ENCODE assay signal across 18 cellular contexts in the genomic region with DNA sequence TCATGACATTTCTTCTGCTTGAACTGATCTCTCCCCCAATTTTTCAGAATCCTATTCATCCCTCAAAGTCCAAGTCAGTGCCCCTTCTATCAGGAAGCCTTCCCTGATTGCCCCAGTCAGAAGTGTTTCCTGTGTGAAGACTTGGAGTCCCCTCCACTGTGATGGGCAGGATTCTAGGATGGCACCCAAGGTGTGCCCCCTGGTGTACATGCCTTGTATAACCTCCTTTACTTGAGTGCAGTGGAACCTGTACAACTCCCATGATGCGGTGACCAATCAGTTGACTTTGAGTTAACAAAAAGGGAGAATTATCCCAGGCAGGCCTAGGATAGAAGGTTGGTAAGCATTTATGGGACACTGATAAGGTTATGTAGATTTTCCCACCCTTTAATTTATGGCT. TPM values are rescaled to one million over a fixed set of nuclear protein-coding genes. Genes with fewer than 3 reads are reported as not detected.
DNase-seq lines count a peak whose midpoint lies in the region; ATAC-seq, FAIRE-seq and TF ChIP-seq lines count a peak whose summit lies in the region.
"Had no signal": no experiment of that assay in that cellular context is flagged by ENCODE, and none has a peak within 500 bp of the region (broad histone marks: within the 10 kb centered on the region; RNA-seq: fewer than 3 reads in every experiment).

No MANE protein-coding gene starts in this region.

- H2AFZ ChIP-seq in Loucy (ENCODE audit: low read length) = no peak overlapping the region
- H2AFZ ChIP-seq in H1 (ENCODE audit: low read length) = no peak overlapping the region

- peak; percentile 11 for DNase-seq in activated CD4-positive, alpha-beta T cell treated with anti-CD3 and anti-CD28 coated beads for 48 hours
- DNase-seq in activated CD4-positive, alpha-beta T cell treated with anti-CD3 and anti-CD28 coated beads, Interleukin-2, amount 10 ng/mL, durations not matched to agents 7 days and 5 days = no peak
- DNase-seq in H1 (ENCODE audit: low read depth in 1 of 2, low spot score in 2 of 2) = peak in 1 of 2 experiments; percentile 71
- DNase-seq in stimulated activated naive B cell treated with anti-CD40 and anti-IgM and Interleukin-4, amounts not matched to agents 10 μg/mL and 1 μg/mL and 100 μg/mL, for 72 hours = no peak
- no peak for DNase-seq in adrenal gland
- DNase-seq in left ventricle myocardium inferior = no peak
- DNase-seq: activated CD4-positive, alpha-beta T cell treated with anti-CD3 and anti-CD28 coated beads for 1 hour; activated gamma-delta T cell; foreskin keratinocyte; left ventricle myocardium superior; MM.1S; NCI-H510A; stimulated activated naive CD4-positive, alpha-beta T cell had no signal

- no peak overlapping the region for H3K4ac ChIP-seq in H1 (replicated peaks; ENCODE audit: insufficient read length, low read depth, low read length)

- H4K91ac ChIP-seq in H1 (replicated peaks; ENCODE audit: insufficient read length, low read length) = no peak overlapping the region

- H3K9me3 Mint-ChIP-seq in activated CD4-positive, alpha-beta T cell treated with anti-CD3 and anti-CD28 coated beads, Interleukin-2, amount 10 ng/mL, durations not matched to agents 7 days and 5 days = no peaks in the 10 kb centered on the region
- H3K9me3 Mint-ChIP-seq in stimulated activated naive B cell treated with anti-CD40 and anti-IgM and Interleukin-4, amounts not matched to agents 10 μg/mL and 1 μg/mL and 100 μg/mL, for 72 hours = no peaks in the 10 kb centered on the region
- H3K9me3 Mint-ChIP-seq: central memory CD8-positive, alpha-beta T cell had no signal

- TF ChIP-seq EP300 in H1 (IDR thresholded peaks at IDR 0.05; ENCODE audit: borderline replicate concordance in 1 of 2, low read depth in 2 of 2, low read length in 2 of 2) = no peak

- H3K79me1 ChIP-seq in H1 (ENCODE audit: low read depth, low read length) = no peaks in the 10 kb centered on the region

- H3K23ac ChIP-seq in H1 (ENCODE audit: insufficient read length) = no peak overlapping the region

- H3K79me2 ChIP-seq in Loucy (ENCODE audit: insufficient read depth, low read length) (no peaks in the 10 kb centered on the region), H1 (ENCODE audit: control insufficient read depth in 1 of 2, insufficient read depth in 2 of 2, low read length in 2 of 2) (no peaks in the 10 kb centered on the region)

- H3K27ac ChIP-seq in H1 (ENCODE audit: low read depth, low read length) (no peak overlapping the region), adrenal gland (no peak overlapping the region), left ventricle myocardium inferior (replicated peaks) (no peak overlapping the region)
- H3K27ac ChIP-seq: foreskin keratinocyte, SJSA1 had no signal

- no peak overlapping the region for H2BK120ac ChIP-seq in H1 (replicated peaks; ENCODE audit: low read depth, low read length)

- no peaks in the 10 kb centered on the region for H3K4me1 Mint-ChIP-seq in activated CD4-positive, alpha-beta T cell treated with anti-CD3 and anti-CD28 coated beads, Interleukin-2, amount 10 ng/mL, durations not matched to agents 7 days and 5 days
- no peaks in the 10 kb centered on the region for H3K4me1 Mint-ChIP-seq in stimulated activated naive B cell treated with anti-CD40 and anti-IgM and Interleukin-4, amounts not matched to agents 10 μg/mL and 1 μg/mL and 100 μg/mL, for 72 hours
- H3K4me1 Mint-ChIP-seq: central memory CD8-positive, alpha-beta T cell had no signal

- POLR2A ChIA-PET in activated CD4-positive, alpha-beta T cell treated with anti-CD3 and anti-CD28 coated beads, Interleukin-2, amount 10 ng/mL, durations not matched to agents 7 days and 5 days (lab: Charles Lee) = no interaction called here
- POLR2A ChIA-PET in H1 (lab: Charles Lee; ENCODE audit: partially characterized antibody) = no interaction called here

- H2BK20ac ChIP-seq in H1 (ENCODE audit: low read length) = no peak overlapping the region

- H3K27ac Mint-ChIP-seq in activated CD4-positive, alpha-beta T cell treated with anti-CD3 and anti-CD28 coated beads, Interleukin-2, amount 10 ng/mL, durations not matched to agents 7 days and 5 days = no peak overlapping the region
- no peak overlapping the region for H3K27ac Mint-ChIP-seq in stimulated activated naive B cell treated with anti-CD40 and anti-IgM and Interleukin-4, amounts not matched to agents 10 μg/mL and 1 μg/mL and 100 μg/mL, for 72 hours

- H2BK5ac ChIP-seq in H1 (ENCODE audit: low read depth, low read length) = no peak overlapping the region

- H3K27me3 Mint-ChIP-seq in activated CD4-positive, alpha-beta T cell treated with anti-CD3 and anti-CD28 coated beads, Interleukin-2, amount 10 ng/mL, durations not matched to agents 7 days and 5 days = no peaks in the 10 kb centered on the region
- peaks cover 5 to 6% of the 10 kb centered on the region in 2 donors for H3K27me3 Mint-ChIP-seq in stimulated activated naive B cell treated with anti-CD40 and anti-IgM and Interleukin-4, amounts not matched to agents 10 μg/mL and 1 μg/mL and 100 μg/mL, for 72 hours

- H3K4me2 ChIP-seq in Loucy (ENCODE audit: low read depth, low read length, poor library complexity, severe bottlenecking) (no peak overlapping the region), H1 (ENCODE audit: insufficient read depth in 1 of 2, low read depth in 2 of 2, low read length in 2 of 2) (no peak overlapping the region)

- no peak overlapping the region for H3K4me3 ChIP-seq in Loucy (ENCODE audit: low read length, poor library complexity, severe bottlenecking)
- no peak overlapping the region for H3K4me3 ChIP-seq in H1 (ENCODE audit: extremely low read depth in 1 of 4, insufficient read depth in 2 of 4, low read depth in 3 of 4, low read length in 4 of 4)
- H3K4me3 ChIP-seq in adrenal gland = no peak overlapping the region
- no peak overlapping the region for H3K4me3 ChIP-seq in left ventricle myocardium inferior
- H3K4me3 ChIP-seq: SJSA1 had no signal

- no peak overlapping the region for H2BK12ac ChIP-seq in H1 (ENCODE audit: low read depth, low read length)

- H3K9ac ChIP-seq in Loucy (ENCODE audit: low read depth, low read length, poor library complexity, severe bottlenecking) (no peak overlapping the region), H1 (replicated peaks in 1 of 4; ENCODE audit: extremely low read depth in 1 of 4, low read depth in 3 of 4, low read length in 3 of 4) (no peak overlapping the region)

- no peak overlapping the region for H4K8ac ChIP-seq in H1 (ENCODE audit: extremely low read depth, insufficient read depth, low read length)

- H3K9me3 ChIP-seq in Loucy (ENCODE audit: insufficient read depth, low read depth, low read length) (no peaks in the 10 kb centered on the region), H1 (ENCODE audit: insufficient read depth in 2 of 2, low read depth in 1 of 2, low read length in 1 of 2) (0 out of 4 replicates have a peak, but pooled peaks cover 0 to 3% of the 10 kb centered on the region in 2 experiments), adrenal gland (replicated peaks in 1 of 3) (no peaks in the 10 kb centered on the region), left ventricle myocardium inferior (replicated peaks) (no peaks in the 10 kb centered on the region)
- H3K9me3 ChIP-seq: SJSA1 had no signal

- no peak overlapping the region for H2BK15ac ChIP-seq in H1 (ENCODE audit: low read length)

- H3K23me2 ChIP-seq in H1 (ENCODE audit: low read depth, low read length) = no peaks in the 10 kb centered on the region; the same call in 1 of the 2 replicates

- no peak overlapping the region for H2AK5ac ChIP-seq in H1 (ENCODE audit: low read depth, low read length)

- no peak overlapping the region for H3K56ac ChIP-seq in H1 (replicated peaks; ENCODE audit: insufficient read length, low read depth, low read length)

- no peak overlapping the region for H3K18ac ChIP-seq in H1 (ENCODE audit: extremely low read depth, low read length)

- H4K20me1 ChIP-seq in Loucy (ENCODE audit: insufficient read depth, low read length, poor library complexity, severe bottlenecking) (no peaks in the 10 kb centered on the region), H1 (replicated peaks in 1 of 2; ENCODE audit: control insufficient read depth in 1 of 2, insufficient read depth in 2 of 2, low read length in 2 of 2) (no peaks in the 10 kb centered on the region)

- ATAC-seq in stimulated activated naive B cell treated with anti-CD40 and anti-IgM and Interleukin-4, amounts not matched to agents 10 μg/mL and 1 μg/mL and 100 μg/mL, for 72 hours (replicated peaks) = peak; percentile 41 to 56
- ATAC-seq in GM18873 (IDR thresholded peaks at IDR 0.05; ENCODE audit: low FRiP score, unreplicated experiment) = no peak
- ATAC-seq: foreskin keratinocyte, left ventricle myocardium superior had no signal

- 85% methylated on average over 1 of the region's 1 CpG; no CpG with 5 or more reads in 1 of the 2 experiments for WGBS in H1 (ENCODE audit: extremely low coverage in 1 of 2, insufficient coverage in 1 of 2, insufficient read length in 1 of 2, insufficient replicate concordance in 2 of 2, low coverage in 1 of 2, low lambda C conversion rate in 2 of 2, missing lambda C conversion rate in 1 of 2), 2 experiments
- 95 to 100% (median 98%) methylated on average over 1 of the region's 1 CpG for whole genome bisulfite sequencing in adrenal gland, 4 donors

- peak; percentile 63 for TF ChIP-seq CTCF in Loucy (conservative IDR thresholded peaks at IDR 0.05; ENCODE audit: low read length)
- TF ChIP-seq CTCF in H1 (IDR thresholded peaks at IDR 0.05; ENCODE audit: control extremely low read depth in 1 of 3, insufficient read depth in 1 of 3, low read depth in 1 of 3, low read length in 3 of 3) = peak; percentile 52 to 75 (median 58)
- TF ChIP-seq CTCF in adrenal gland (IDR thresholded peaks at IDR 0.05) = no peak
- no peak for TF ChIP-seq CTCF in left ventricle myocardium inferior (IDR thresholded peaks at IDR 0.05; ENCODE audit: borderline replicate concordance)

- CTCF ChIA-PET in activated CD4-positive, alpha-beta T cell treated with anti-CD3 and anti-CD28 coated beads, Interleukin-2, amount 10 ng/mL, durations not matched to agents 7 days and 5 days (lab: Charles Lee) = no interaction called here
- CTCF ChIA-PET in H1 (lab: Charles Lee; ENCODE audit: partially characterized antibody) = interaction anchor here (0.7 to 11.7 kb wide), 17 partner anchors 9 to 448 kb away, joined by 3 to 176 read pairs (median 3); no protein-coding TSS in a partner anchor

- peak; percentile 39 for FAIRE-seq in H1 (lab: Jason Lieb, UNC)

- H3K36me3 ChIP-seq in Loucy (ENCODE audit: insufficient read depth, low read length) (no peaks in the 10 kb centered on the region), H1 (ENCODE audit: control insufficient read depth in 2 of 4, insufficient read depth in 4 of 4, low read length in 3 of 4) (no peaks in the 10 kb centered on the region), adrenal gland (replicated peaks in 1 of 2) (no peaks in the 10 kb centered on the region), left ventricle myocardium inferior (no peaks in the 10 kb centered on the region)
- H3K36me3 ChIP-seq: SJSA1 had no signal

- H3K9me2 ChIP-seq in Loucy (replicated peaks; ENCODE audit: low read depth, low read length) = no peaks in the 10 kb centered on the region

- no peaks in the 10 kb centered on the region for H3F3A ChIP-seq in Loucy (ENCODE audit: low read depth)

- no peaks in the 10 kb centered on the region for H3K27me3 ChIP-seq in Loucy (ENCODE audit: insufficient read depth, low read length, poor library complexity, severe bottlenecking)
- H3K27me3 ChIP-seq in H1 (replicated peaks in 1 of 4; ENCODE audit: control insufficient read depth in 3 of 4, extremely low read depth in 1 of 4, insufficient read depth in 3 of 4, low read length in 3 of 4) = no peaks in the 10 kb centered on the region
- H3K27me3 ChIP-seq in adrenal gland = no peaks in the 10 kb centered on the region
- no peaks in the 10 kb centered on the region for H3K27me3 ChIP-seq in left ventricle myocardium inferior (ENCODE audit: low read depth)
- H3K27me3 ChIP-seq: foreskin keratinocyte, SJSA1 had no signal

- no peak overlapping the region for H4K5ac ChIP-seq in H1 (ENCODE audit: insufficient read length, low read depth, low read length)

- peak; percentile 51 to 63 for TF ChIP-seq RAD21 in H1 (IDR thresholded peaks at IDR 0.05 in 1 of 2, conservative IDR thresholded peaks at IDR 0.05 in 1 of 2; ENCODE audit: low read depth in 2 of 2, low read length in 2 of 2)

- intact Hi-C loops in adrenal gland (cut with DNase I) (no loop called here), left ventricle myocardium inferior (cut with micrococcal nuclease) (no loop called here)

- no peak overlapping the region for H3K14ac ChIP-seq in H1 (ENCODE audit: insufficient read length)

- H3K36me3 Mint-ChIP-seq in activated CD4-positive, alpha-beta T cell treated with anti-CD3 and anti-CD28 coated beads, Interleukin-2, amount 10 ng/mL, durations not matched to agents 7 days and 5 days (ENCODE audit: low read depth) = no peaks in the 10 kb centered on the region
- no peaks in the 10 kb centered on the region for H3K36me3 Mint-ChIP-seq in stimulated activated naive B cell treated with anti-CD40 and anti-IgM and Interleukin-4, amounts not matched to agents 10 μg/mL and 1 μg/mL and 100 μg/mL, for 72 hours

- H3K4me1 ChIP-seq in Loucy (ENCODE audit: insufficient read depth, low read length, poor library complexity, severe bottlenecking) (no peaks in the 10 kb centered on the region), H1 (replicated peaks in 1 of 4; ENCODE audit: control insufficient read depth in 3 of 4, insufficient read depth in 4 of 4, low read length in 3 of 4) (no peaks in the 10 kb centered on the region), adrenal gland (replicated peaks in 1 of 2) (no peaks in the 10 kb centered on the region), left ventricle myocardium inferior (no peaks in the 10 kb centered on the region)
- H3K4me1 ChIP-seq: foreskin keratinocyte, SJSA1 had no signal

- TF ChIP-seq POLR2A in H1 (IDR thresholded peaks at IDR 0.05; ENCODE audit: control extremely low read depth in 1 of 2, low read depth in 2 of 2, low read length in 2 of 2) (no peak), adrenal gland (IDR thresholded peaks at IDR 0.05) (no peak)

- no peak overlapping the region for H3K4me3 Mint-ChIP-seq in activated CD4-positive, alpha-beta T cell treated with anti-CD3 and anti-CD28 coated beads, Interleukin-2, amount 10 ng/mL, durations not matched to agents 7 days and 5 days
- H3K4me3 Mint-ChIP-seq in stimulated activated naive B cell treated with anti-CD40 and anti-IgM and Interleukin-4, amounts not matched to agents 10 μg/mL and 1 μg/mL and 100 μg/mL, for 72 hours = no peak overlapping the region
- H3K4me3 Mint-ChIP-seq: central memory CD8-positive, alpha-beta T cell had no signal

RNA-seq across cellular contexts. Expression of gene MYH13, which starts 23.4 kb away (rescaled TPM):
- not detected for total RNA-seq in activated CD4-positive, alpha-beta T cell treated with anti-CD3 and anti-CD28 coated beads, Interleukin-2, amount 10 ng/mL, durations not matched to agents 7 days and 5 days
- total RNA-seq in H1 (2021; fragmentation: NEBNext Ultra II Directional; extraction: Animal tissue kit (Norgen Biotek cat#: 25700)) = not detected in 2 replicates
- polyA plus RNA-seq in H1 (2011; rRNA removed) (not detected in 2 replicates), adrenal gland (not detected)
- polyA plus RNA-seq in H1 (2011; cell fraction: cytosol; rRNA removed) = not detected
- polyA plus RNA-seq in H1 (2011; cell fraction: nucleus; rRNA removed) = not detected
- polyA plus RNA-seq in H1 (2012, experiment 1 of 2) = not detected in 4 replicates
- polyA plus RNA-seq in H1 (2012, experiment 2 of 2) = not detected
- polyA plus RNA-seq in H1 (2013, experiment 1 of 2) = not detected
- 0.02 TPM for polyA plus RNA-seq in H1 (2013, experiment 2 of 2)
- polyA minus RNA-seq in H1 (2011; rRNA and poly(A)+ RNA removed) = not detected in 2 replicates
- polyA minus RNA-seq in H1 (2011; cell fraction: cytosol; rRNA and poly(A)+ RNA removed) = not detected
- polyA minus RNA-seq in H1 (2011; cell fraction: nucleus; rRNA and poly(A)+ RNA removed) = not detected
- total RNA-seq in adrenal gland (not detected), left ventricle myocardium inferior (not detected)
- total RNA-seq: foreskin keratinocyte, left ventricle myocardium superior, osteoblast, SJSA1 had no signal
- polyA plus RNA-seq: foreskin keratinocyte had no signal

Comparison
In these comparisons a context has a peak if more than half of its experiments do, and no peak if none do; other contexts are left out.
1. CTCF ChIP-seq: peak in Loucy (single experiment) and H1 (3 of 3); none in adrenal gland (0 of 6) and left ventricle myocardium inferior (single experiment).